ENCODE assay signal across 19 cellular contexts in genomic region chr1:10536133-10536768, GRCh38.
A peak's percentile ranks its signal among the peaks of the same experiment; 100 is the strongest.
DNase-seq lines count a peak whose midpoint lies in the region; ATAC-seq, FAIRE-seq and TF ChIP-seq lines count a peak whose summit lies in the region.
"Had no signal": no experiment of that assay in that cellular context is flagged by ENCODE, and none has a peak within 500 bp of the region (broad histone marks: within the 10 kb centered on the region; RNA-seq: fewer than 3 reads in every experiment).

No MANE protein-coding gene starts in this region.

- no peaks in the 10 kb centered on the region for H3K79me2 ChIP-seq in HepG2 (ENCODE audit: insufficient read depth, low read length)

- H3K4me3 ChIP-seq in BE2C (ENCODE audit: low read depth, low read length) (no peak overlapping the region), HEK293 (ENCODE audit: low read depth, low read length) (no peak overlapping the region), HepG2 (replicated peaks in 1 of 3; ENCODE audit: insufficient read depth in 1 of 3, low read depth in 2 of 3, low read length in 3 of 3) (no peak overlapping the region)
- no peak overlapping the region for H3K4me3 ChIP-seq in CD8-positive, alpha-beta memory T cell (ENCODE audit: low read length)
- H3K4me3 ChIP-seq: GM12878, MG63, Peyer's patch had no signal

- no peak overlapping the region for H3K9ac ChIP-seq in HepG2 (ENCODE audit: insufficient read depth, low read depth, low read length)

- no peak overlapping the region for H3K4me2 ChIP-seq in HepG2 (ENCODE audit: low read depth, low read length)

- H3K27ac ChIP-seq in HEK293 (ENCODE audit: extremely low read depth, low read depth, low read length) (no peak overlapping the region), HepG2 (ENCODE audit: extremely low read length, insufficient read depth, low read length) (no peak overlapping the region)
- H3K27ac ChIP-seq in CD8-positive, alpha-beta memory T cell (ENCODE audit: low read depth, low read length), result no peak overlapping the region
- H3K27ac ChIP-seq: Peyer's patch had no signal

- no peaks in the 10 kb centered on the region for H3K36me3 ChIP-seq in BE2C
- peaks cover 0 to 4% of the 10 kb centered on the region in 2 experiments; a peak in 1 of 3 replicates for H3K36me3 ChIP-seq in HEK293 (ENCODE audit: control insufficient read depth in 2 of 2, insufficient read depth in 1 of 2, low read length in 2 of 2)
- peaks cover 8 to 18% of the 10 kb centered on the region in 2 experiments for H3K36me3 ChIP-seq in HepG2 (replicated peaks in 1 of 2; ENCODE audit: control insufficient read depth in 1 of 2, insufficient read depth in 2 of 2, low read length in 2 of 2)
- H3K36me3 ChIP-seq in CD8-positive, alpha-beta memory T cell (ENCODE audit: insufficient read depth, low read length), result peaks cover 18% of the 10 kb centered on the region

- no peak overlapping the region for H3K4me3 Mint-ChIP-seq in activated T-helper 1 cell treated with anti-CD3 and anti-CD28 coated beads, Interleukin-12 subunit alpha, Interleukin-12 subunit beta, Interleukin-2, Interleukin-4 antibody, amounts not matched to agents 30 ng/mL and 10 ng/mL and 1 ng/mL, durations not matched to agents 14 hours and 24 hours and 36 hours
- no peak overlapping the region for H3K4me3 Mint-ChIP-seq in CD8-positive, alpha-beta memory T cell
- H3K4me3 Mint-ChIP-seq in activated T-cell treated with anti-CD3 and anti-CD28 coated beads, Interleukin-2, amount 50 U/mL, for 72 hours, result no peak overlapping the region
- H3K4me3 Mint-ChIP-seq: CD14-positive monocyte had no signal

- H2AFZ ChIP-seq in HepG2 (ENCODE audit: low read length), result no peak overlapping the region

- H3K4me1 ChIP-seq in BE2C, result peaks cover 5% of the 10 kb centered on the region
- peaks cover 12% of the 10 kb centered on the region for H3K4me1 ChIP-seq in HEK293 (ENCODE audit: control insufficient read depth, insufficient read depth, low read length)
- H3K4me1 ChIP-seq in HepG2 (ENCODE audit: insufficient read depth, low read length), result no peaks in the 10 kb centered on the region
- H3K4me1 ChIP-seq in CD8-positive, alpha-beta memory T cell (ENCODE audit: insufficient read depth, low read length), result no peaks in the 10 kb centered on the region
- H3K4me1 ChIP-seq: Peyer's patch had no signal

- POLR2A ChIA-PET in HEK293 (lab: Yijun Ruan, JAX) (interaction anchor here (0.6 kb wide), 1 partner anchor 89 kb away, joined by 6 read pairs; no protein-coding TSS in a partner anchor), HepG2 (lab: Yijun Ruan, JAX) (no interaction called here)
- POLR2A ChIA-PET in CD8-positive, alpha-beta memory T cell (lab: Charles Lee), result no interaction called here

- 0 out of 3 replicates have a peak, but pooled peaks have one; percentile 38 for ATAC-seq in HepG2
- ATAC-seq in activated T-cell treated with anti-CD3 and anti-CD28 coated beads, Interleukin-2, amount 50 U/mL, for 72 hours (replicated peaks in 1 of 2), result no peak
- ATAC-seq: GM12878 had no signal

- FAIRE-seq in HepG2 (lab: Jason Lieb, UNC), result no peak
- FAIRE-seq: A204.1, GM12878 had no signal

- in situ Hi-C loops in HepG2 (cut with HindIII; ENCODE audit: extremely low pct_ligation_motif_present, low pct_unique_long_range_greater_than_20kb), result no loop called here

- H3K4me1 Mint-ChIP-seq in activated T-helper 1 cell treated with anti-CD3 and anti-CD28 coated beads, Interleukin-12 subunit alpha, Interleukin-12 subunit beta, Interleukin-2, Interleukin-4 antibody, amounts not matched to agents 30 ng/mL and 10 ng/mL and 1 ng/mL, durations not matched to agents 14 hours and 24 hours and 36 hours (ENCODE audit: low read depth), result peaks cover 19% of the 10 kb centered on the region
- peaks cover 13 to 29% (median 18%) of the 10 kb centered on the region in 3 donors for H3K4me1 Mint-ChIP-seq in CD8-positive, alpha-beta memory T cell
- peaks cover 22% of the 10 kb centered on the region for H3K4me1 Mint-ChIP-seq in activated T-cell treated with anti-CD3 and anti-CD28 coated beads, Interleukin-2, amount 50 U/mL, for 72 hours (ENCODE audit: low read depth)
- H3K4me1 Mint-ChIP-seq: CD14-positive monocyte had no signal

- TF ChIP-seq CTCF in BE2C (IDR thresholded peaks at IDR 0.05; ENCODE audit: low read depth, low read length) (peak; percentile 35; the same call in 1 of the 2 replicates), HEK293 (tag by site-specific recombination; IDR thresholded peaks at IDR 0.05) (no peak), HepG2 (CRISPR knock-in tag; IDR thresholded peaks at IDR 0.05) (no peak)

- intact Hi-C loops in activated T-helper 1 cell treated with anti-CD3 and anti-CD28 coated beads, Interleukin-12 subunit alpha, Interleukin-12 subunit beta, Interleukin-2, Interleukin-4 antibody, amounts not matched to agents 30 ng/mL and 10 ng/mL and 1 ng/mL, durations not matched to agents 14 hours and 24 hours and 36 hours (cut with micrococcal nuclease), result no loop called here
- intact Hi-C loops in HepG2 (cut with micrococcal nuclease; ENCODE audit: unreplicated experiment), result no loop called here

- H3K9me3 Mint-ChIP-seq in activated T-helper 1 cell treated with anti-CD3 and anti-CD28 coated beads, Interleukin-12 subunit alpha, Interleukin-12 subunit beta, Interleukin-2, Interleukin-4 antibody, amounts not matched to agents 30 ng/mL and 10 ng/mL and 1 ng/mL, durations not matched to agents 14 hours and 24 hours and 36 hours, result no peaks in the 10 kb centered on the region
- no peaks in the 10 kb centered on the region for H3K9me3 Mint-ChIP-seq in CD8-positive, alpha-beta memory T cell
- H3K9me3 Mint-ChIP-seq in activated T-cell treated with anti-CD3 and anti-CD28 coated beads, Interleukin-2, amount 50 U/mL, for 72 hours, result no peaks in the 10 kb centered on the region
- H3K9me3 Mint-ChIP-seq: CD14-positive monocyte had no signal

- H3K27me3 Mint-ChIP-seq in activated T-helper 1 cell treated with anti-CD3 and anti-CD28 coated beads, Interleukin-12 subunit alpha, Interleukin-12 subunit beta, Interleukin-2, Interleukin-4 antibody, amounts not matched to agents 30 ng/mL and 10 ng/mL and 1 ng/mL, durations not matched to agents 14 hours and 24 hours and 36 hours (ENCODE audit: insufficient read depth), result no peaks in the 10 kb centered on the region
- no peaks in the 10 kb centered on the region for H3K27me3 Mint-ChIP-seq in CD8-positive, alpha-beta memory T cell
- no peaks in the 10 kb centered on the region for H3K27me3 Mint-ChIP-seq in activated T-cell treated with anti-CD3 and anti-CD28 coated beads, Interleukin-2, amount 50 U/mL, for 72 hours (ENCODE audit: low read depth)

- no peak for TF ChIP-seq POLR2A in HepG2 (IDR thresholded peaks at IDR 0.05; ENCODE audit: insufficient read depth in 1 of 2, low read depth in 2 of 2, low read length in 2 of 2)

- peaks cover 11% of the 10 kb centered on the region for H3K36me3 Mint-ChIP-seq in activated T-helper 1 cell treated with anti-CD3 and anti-CD28 coated beads, Interleukin-12 subunit alpha, Interleukin-12 subunit beta, Interleukin-2, Interleukin-4 antibody, amounts not matched to agents 30 ng/mL and 10 ng/mL and 1 ng/mL, durations not matched to agents 14 hours and 24 hours and 36 hours (ENCODE audit: low read depth)
- peaks cover 0 to 49% (median 14%) of the 10 kb centered on the region in 3 donors for H3K36me3 Mint-ChIP-seq in CD8-positive, alpha-beta memory T cell
- H3K36me3 Mint-ChIP-seq in activated T-cell treated with anti-CD3 and anti-CD28 coated beads, Interleukin-2, amount 50 U/mL, for 72 hours (ENCODE audit: insufficient read depth in 2 of 2), result no peaks in the 10 kb centered on the region

- H3K27me3 ChIP-seq in BE2C, result no peaks in the 10 kb centered on the region
- H3K27me3 ChIP-seq in HepG2 (ENCODE audit: control insufficient read depth in 1 of 2, insufficient read depth in 2 of 2, low read length in 2 of 2), result no peaks in the 10 kb centered on the region
- H3K27me3 ChIP-seq in CD8-positive, alpha-beta memory T cell (ENCODE audit: insufficient read depth, low read length, poor library complexity, severe bottlenecking), result no peaks in the 10 kb centered on the region
- H3K27me3 ChIP-seq: MG63, Peyer's patch had no signal

- peak overlapping the region; percentile 53 for H3K27ac Mint-ChIP-seq in activated T-helper 1 cell treated with anti-CD3 and anti-CD28 coated beads, Interleukin-12 subunit alpha, Interleukin-12 subunit beta, Interleukin-2, Interleukin-4 antibody, amounts not matched to agents 30 ng/mL and 10 ng/mL and 1 ng/mL, durations not matched to agents 14 hours and 24 hours and 36 hours
- H3K27ac Mint-ChIP-seq in CD8-positive, alpha-beta memory T cell, result peak overlapping the region in 2 of 8 donors; percentile 1 to 43
- H3K27ac Mint-ChIP-seq in activated T-cell treated with anti-CD3 and anti-CD28 coated beads, Interleukin-2, amount 50 U/mL, for 72 hours, result no peak overlapping the region

- TF ChIP-seq EP300 in HepG2 (IDR thresholded peaks at IDR 0.05; ENCODE audit: low read depth in 2 of 2, low read length in 2 of 2) (no peak), HepG2 (CRISPR knock-in tag; IDR thresholded peaks at IDR 0.05; ENCODE audit: borderline replicate concordance) (no peak)

- H3K9me3 ChIP-seq in BE2C, result no peaks in the 10 kb centered on the region
- H3K9me3 ChIP-seq in HEK293 (ENCODE audit: control insufficient read depth, insufficient read depth, low read depth, low read length), result no peaks in the 10 kb centered on the region
- H3K9me3 ChIP-seq in HepG2 (ENCODE audit: low read length), result no peaks in the 10 kb centered on the region
- no peaks in the 10 kb centered on the region for H3K9me3 ChIP-seq in CD8-positive, alpha-beta memory T cell (ENCODE audit: low read length)
- H3K9me3 ChIP-seq: MG63, Peyer's patch had no signal

- no TSS peak for BruUV-seq in HepG2 (replicated peaks; lab: Mats Ljungman, UMichigan)

- 0 out of 2 replicates have a peak, but pooled peaks cover 3% of the 10 kb centered on the region for H4K20me1 ChIP-seq in HepG2 (ENCODE audit: insufficient read depth, low read length)

- CTCF ChIA-PET in HEK293 (lab: Yijun Ruan, JAX) (interaction anchor here (0.5 to 1.4 kb wide), 7 partner anchors 8 to 374 kb away, joined by 3 to 7 read pairs (median 3); no protein-coding TSS in a partner anchor), HepG2 (lab: Yijun Ruan, JAX; ENCODE audit: low intra/inter-chr PET ratio, low total read pairs) (no interaction called here)
- CTCF ChIA-PET in CD8-positive, alpha-beta memory T cell (lab: Charles Lee), result no interaction called here

- WGBS in HepG2 (ENCODE audit: low lambda C conversion rate), result 93% methylated on average over 14 of the region's 14 CpGs

- no peak for TF ChIP-seq RAD21 in HepG2 (CRISPR knock-in tag; IDR thresholded peaks at IDR 0.05)

- no peak for DNase-seq in BE2C
- no peak for DNase-seq in activated T-helper 1 cell treated with anti-CD3 and anti-CD28 coated beads, Interleukin-12 subunit alpha, Interleukin-12 subunit beta, Interleukin-2, Interleukin-4 antibody, amounts not matched to agents 30 ng/mL and 10 ng/mL and 1 ng/mL, durations not matched to agents 14 hours and 24 hours and 36 hours (ENCODE audit: low spot score)
- no peak for DNase-seq in HepG2 (ENCODE audit: low spot score)
- DNase-seq in SKM-1 (lab: John Stamatoyannopoulos, UW; ENCODE audit: unreplicated experiment), result no peak
- no peak for DNase-seq in CD8-positive, alpha-beta memory T cell
- no peak for DNase-seq in activated T-cell treated with anti-CD3 and anti-CD28 coated beads, Interleukin-2, amount 50 U/mL, for 72 hours
- DNase-seq in NCI-H748 (lab: John Stamatoyannopoulos, UW; ENCODE audit: unreplicated experiment), result no peak
- DNase-seq: COR-L47, DMS 273 treated with DMSO at 0.1 percent for 48 hours, DND-41, MG63, NCI-H1694 treated with DMSO at 0.1 percent for 48 hours, NCI-H2081 treated with DMSO at 0.1 percent for 48 hours, NCI-H774, Peyer's patch had no signal
